ENCODE assay signal across 12 cellular contexts in the genomic region with DNA sequence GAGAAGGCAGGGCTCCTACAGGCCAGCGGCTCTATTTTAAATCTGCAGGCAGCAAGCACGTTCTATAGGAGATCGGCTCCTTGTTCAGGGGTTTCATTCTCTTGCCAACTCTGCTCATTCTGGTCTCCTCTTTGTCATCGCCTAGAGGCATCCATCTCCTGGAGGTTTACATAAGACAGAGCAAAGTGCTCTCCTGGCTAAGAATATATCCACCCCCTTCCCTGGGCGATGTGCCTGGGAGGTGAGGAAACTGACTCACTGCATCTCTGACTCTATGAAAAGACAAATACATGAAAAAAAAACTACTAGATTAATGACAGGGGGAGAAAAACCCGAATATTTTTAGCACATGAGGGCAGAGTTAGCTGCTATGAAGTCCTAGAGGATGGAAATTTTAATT.
A peak's percentile ranks its signal among the peaks of the same experiment; 100 is the strongest.
DNase-seq lines count a peak whose midpoint lies in the region; ATAC-seq and TF ChIP-seq lines count a peak whose summit lies in the region.
"Had no signal": no experiment of that assay in that cellular context is flagged by ENCODE, and none has a peak within 500 bp of the region (broad histone marks: within the 10 kb centered on the region; RNA-seq: fewer than 3 reads in every experiment).

No MANE protein-coding gene starts in this region.

- H3K9me3 ChIP-seq in SK-N-SH (peaks cover 7% of the 10 kb centered on the region; the same call in 1 of the 2 replicates), esophagus muscularis mucosa (peaks cover 0 to 9% (median 2%) of the 10 kb centered on the region in 4 donors), mucosa of descending colon (no peaks in the 10 kb centered on the region)

- WGBS in SK-N-SH (ENCODE audit: low lambda C conversion rate) = 9% methylated on average over 5 of the region's 6 CpGs
- 43% methylated on average over 6 of the region's 6 CpGs for WGBS in esophagus muscularis mucosa

- no peaks in the 10 kb centered on the region for H3K79me2 ChIP-seq in SK-N-SH (ENCODE audit: insufficient read depth)

- POLR2A ChIA-PET in SK-N-SH (lab: Yijun Ruan, JAX) = no interaction called here

- no peak for TF ChIP-seq RAD21 in SK-N-SH (IDR thresholded peaks at IDR 0.05; ENCODE audit: low read length)

- no peak overlapping the region for H3K9ac ChIP-seq in SK-N-SH

- H3K27ac ChIP-seq in SK-N-SH (ENCODE audit: low read depth in 2 of 2, low read length in 1 of 2) (peak overlapping the region; percentile 60 to 66; a peak in 3 of 4 replicates), esophagus muscularis mucosa (replicated peaks in 1 of 4) (peak overlapping the region; percentile 63 to 74 (median 70))

- H3K36me3 Mint-ChIP-seq in nephron progenitor cell (ENCODE audit: low read depth) = no peaks in the 10 kb centered on the region

- intact Hi-C loops in esophagus muscularis mucosa (cut with DNase I) (no loop called here), posterior cingulate gyrus (cut with DNase I) (no loop called here), mucosa of descending colon (cut with DNase I, micrococcal nuclease) (no loop called here)

- H3K27me3 ChIP-seq in SK-N-SH (ENCODE audit: insufficient read depth) (no peaks in the 10 kb centered on the region), esophagus muscularis mucosa (no peaks in the 10 kb centered on the region)

- no peaks in the 10 kb centered on the region for H4K20me1 ChIP-seq in SK-N-SH (ENCODE audit: insufficient read depth)

- H3K9me3 Mint-ChIP-seq in nephron progenitor cell = no peaks in the 10 kb centered on the region
- H3K9me3 Mint-ChIP-seq: activated T-cell treated with anti-CD3 and anti-CD28 coated beads, Interleukin-2, amount 50 U/mL, for 24 hours had no signal

- no peaks in the 10 kb centered on the region for H3K36me3 ChIP-seq in SK-N-SH (replicated peaks in 1 of 2; ENCODE audit: control insufficient read depth in 1 of 2, insufficient read depth in 2 of 2, low read length in 1 of 2)
- H3K36me3 ChIP-seq in esophagus muscularis mucosa = no peaks in the 10 kb centered on the region
- no peaks in the 10 kb centered on the region for H3K36me3 ChIP-seq in mucosa of descending colon (ENCODE audit: low read depth)

- ATAC-seq in mucosa of descending colon (no peak), HG03442 (IDR thresholded peaks at IDR 0.05; ENCODE audit: unreplicated experiment) (no peak)
- ATAC-seq: sciatic nerve had no signal

- H3K4me3 ChIP-seq in SK-N-SH (ENCODE audit: low read depth in 2 of 2, low read length in 1 of 2) = peak overlapping the region in 1 of 2 experiments; percentile 27; a peak in 1 of 4 replicates
- H3K4me3 ChIP-seq in esophagus muscularis mucosa = no peak overlapping the region
- no peak overlapping the region for H3K4me3 ChIP-seq in mucosa of descending colon

- no peak overlapping the region for H3K27ac Mint-ChIP-seq in nephron progenitor cell
- H3K27ac Mint-ChIP-seq: activated T-cell treated with anti-CD3 and anti-CD28 coated beads, Interleukin-2, amount 50 U/mL, for 24 hours had no signal

- no peak overlapping the region; the same call in 1 of the 2 replicates for H2AFZ ChIP-seq in SK-N-SH (ENCODE audit: low read depth)

- H3K27me3 Mint-ChIP-seq in nephron progenitor cell (ENCODE audit: low read depth, poor library complexity) = peaks cover 30% of the 10 kb centered on the region

- peaks cover 11 to 12% of the 10 kb centered on the region in 2 experiments; a peak in 3 of 4 replicates for H3K4me1 ChIP-seq in SK-N-SH (ENCODE audit: control insufficient read depth in 1 of 2, insufficient read depth in 2 of 2, low read depth in 1 of 2, low read length in 1 of 2)
- peaks cover 4 to 32% (median 27%) of the 10 kb centered on the region in 4 donors for H3K4me1 ChIP-seq in esophagus muscularis mucosa
- H3K4me1 ChIP-seq in mucosa of descending colon (ENCODE audit: low read depth) = no peaks in the 10 kb centered on the region

- TF ChIP-seq EP300 in SK-N-SH (IDR thresholded peaks at IDR 0.05; ENCODE audit: borderline replicate concordance in 1 of 2, low read depth in 1 of 2, low read length in 1 of 2) (peak in 1 of 2 experiments; percentile 83; a peak in 2 of 4 replicates), esophagus muscularis mucosa (IDR thresholded peaks at IDR 0.05) (no peak)

- peaks cover 11% of the 10 kb centered on the region for H3F3A ChIP-seq in SK-N-SH (replicated peaks; ENCODE audit: insufficient read depth)

- DNase-seq in GM04503 (ENCODE audit: low read depth) (peak; percentile 35), SK-N-SH (no peak), esophagus muscularis mucosa (ENCODE audit: extremely low spot score) (no peak), posterior cingulate gyrus (peak in 7 of 10 donors; percentile 27 to 89 (median 67)), nephron progenitor cell (no peak), mucosa of descending colon (no peak)
- no peak for DNase-seq in stimulated activated naive CD4-positive, alpha-beta T cell treated with Interleukin-2 at 50 U/mL for 16 hours (lab: John Stamatoyannopoulos, UW)
- DNase-seq: activated T-cell treated with anti-CD3 and anti-CD28 coated beads, Interleukin-2, amount 50 U/mL, for 24 hours; DND-41; mesenchymal stem cell had no signal

- TF ChIP-seq CTCF in SK-N-SH (IDR thresholded peaks at IDR 0.05) (no peak), esophagus muscularis mucosa (IDR thresholded peaks at IDR 0.05) (no peak), nephron progenitor cell (IDR thresholded peaks at IDR 0.05) (no peak), mucosa of descending colon (IDR thresholded peaks at IDR 0.05) (no peak)

- H3K4me2 ChIP-seq in SK-N-SH = peak overlapping the region; percentile 69

- H3K9me2 ChIP-seq in SK-N-SH = no peaks in the 10 kb centered on the region

- TF ChIP-seq POLR2A in esophagus muscularis mucosa (IDR thresholded peaks at IDR 0.05; ENCODE audit: low read depth) = no peak

- CTCF ChIA-PET in SK-N-SH (lab: Yijun Ruan, JAX) = interaction anchor here (1.0 to 1.4 kb wide), 3 partner anchors 13 to 82 kb away, joined by 3 read pairs; no protein-coding TSS in a partner anchor

- H3K4me3 Mint-ChIP-seq in nephron progenitor cell = no peak overlapping the region
- H3K4me3 Mint-ChIP-seq: activated T-cell treated with anti-CD3 and anti-CD28 coated beads, Interleukin-2, amount 50 U/mL, for 24 hours had no signal

- H3K4me1 Mint-ChIP-seq in nephron progenitor cell = peaks cover 5% of the 10 kb centered on the region

TF ChIP-seq in SK-N-SH, 30 proteins besides CTCF, POLR2A, EP300 and RAD21 (continues in another document):
- TF ChIP-seq, protein P1, sequence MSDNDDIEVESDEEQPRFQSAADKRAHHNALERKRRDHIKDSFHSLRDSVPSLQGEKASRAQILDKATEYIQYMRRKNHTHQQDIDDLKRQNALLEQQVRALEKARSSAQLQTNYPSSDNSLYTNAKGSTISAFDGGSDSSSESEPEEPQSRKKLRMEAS (IDR thresholded peaks at IDR 0.05; ENCODE audit: low read depth) = peak; percentile 55
- TF ChIP-seq TCF12 (IDR thresholded peaks at IDR 0.05) (peak; percentile 94), RCOR1 (IDR thresholded peaks at IDR 0.05; ENCODE audit: low read length) (no peak), FOSL2 (IDR thresholded peaks at IDR 0.05; ENCODE audit: borderline replicate concordance, low read depth) (peak; percentile 85), GATA2 (CRISPR knock-in tag; IDR thresholded peaks at IDR 0.05) (no peak), RXRA (IDR thresholded peaks at IDR 0.05; ENCODE audit: borderline replicate concordance, low read depth) (peak; percentile 56; the same call in 1 of the 2 replicates), MEF2A (IDR thresholded peaks at IDR 0.05; ENCODE audit: borderline replicate concordance, low read depth) (peak; percentile 80), POLR2AphosphoS5 (IDR thresholded peaks at IDR 0.05; ENCODE audit: low read depth, low read length) (no peak), SMC3 (IDR thresholded peaks at IDR 0.05; ENCODE audit: low read depth, low read length) (no peak), TAF1 (IDR thresholded peaks at IDR 0.05; ENCODE audit: borderline replicate concordance, low read depth, low read length) (no peak), NFIC (IDR thresholded peaks at IDR 0.05; ENCODE audit: borderline replicate concordance) (peak; percentile 89), FOXM1 (IDR thresholded peaks at IDR 0.05; ENCODE audit: low read depth) (peak; percentile 54; the same call in 1 of the 2 replicates), RFX5 (IDR thresholded peaks at IDR 0.05; ENCODE audit: low read length) (no peak), JUND (IDR thresholded peaks at IDR 0.05) (peak; percentile 75), TEAD4 (IDR thresholded peaks at IDR 0.05; ENCODE audit: borderline replicate concordance, insufficient read depth) (peak; percentile 73; the same call in 1 of the 2 replicates), NRF1 (IDR thresholded peaks at IDR 0.05; ENCODE audit: low read depth, low read length) (no peak), FOXJ3 (CRISPR knock-in tag; IDR thresholded peaks at IDR 0.05) (no peak)
- TF ChIP-seq, protein P2, sequence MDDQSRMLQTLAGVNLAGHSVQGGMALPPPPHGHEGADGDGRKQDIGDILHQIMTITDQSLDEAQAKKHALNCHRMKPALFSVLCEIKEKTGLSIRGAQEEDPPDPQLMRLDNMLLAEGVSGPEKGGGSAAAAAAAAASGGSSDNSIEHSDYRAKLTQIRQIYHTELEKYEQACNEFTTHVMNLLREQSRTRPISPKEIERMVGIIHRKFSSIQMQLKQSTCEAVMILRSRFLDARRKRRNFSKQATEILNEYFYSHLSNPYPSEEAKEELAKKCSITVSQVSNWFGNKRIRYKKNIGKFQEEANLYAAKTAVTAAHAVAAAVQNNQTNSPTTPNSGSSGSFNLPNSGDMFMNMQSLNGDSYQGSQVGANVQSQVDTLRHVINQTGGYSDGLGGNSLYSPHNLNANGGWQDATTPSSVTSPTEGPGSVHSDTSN (IDR thresholded peaks at IDR 0.05) = peak; percentile 92
- TF ChIP-seq, protein P3, sequence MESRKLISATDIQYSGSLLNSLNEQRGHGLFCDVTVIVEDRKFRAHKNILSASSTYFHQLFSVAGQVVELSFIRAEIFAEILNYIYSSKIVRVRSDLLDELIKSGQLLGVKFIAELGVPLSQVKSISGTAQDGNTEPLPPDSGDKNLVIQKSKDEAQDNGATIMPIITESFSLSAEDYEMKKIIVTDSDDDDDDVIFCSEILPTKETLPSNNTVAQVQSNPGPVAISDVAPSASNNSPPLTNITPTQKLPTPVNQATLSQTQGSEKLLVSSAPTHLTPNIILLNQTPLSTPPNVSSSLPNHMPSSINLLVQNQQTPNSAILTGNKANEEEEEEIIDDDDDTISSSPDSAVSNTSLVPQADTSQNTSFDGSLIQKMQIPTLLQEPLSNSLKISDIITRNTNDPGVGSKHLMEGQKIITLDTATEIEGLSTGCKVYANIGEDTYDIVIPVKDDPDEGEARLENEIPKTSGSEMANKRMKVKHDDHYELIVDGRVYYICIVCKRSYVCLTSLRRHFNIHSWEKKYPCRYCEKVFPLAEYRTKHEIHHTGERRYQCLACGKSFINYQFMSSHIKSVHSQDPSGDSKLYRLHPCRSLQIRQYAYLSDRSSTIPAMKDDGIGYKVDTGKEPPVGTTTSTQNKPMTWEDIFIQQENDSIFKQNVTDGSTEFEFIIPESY (IDR thresholded peaks at IDR 0.05; ENCODE audit: borderline replicate concordance, low read depth) = no peak

Comparison
In these comparisons a context has a peak if more than half of its experiments do, and no peak if none do; other contexts are left out.
1. DNase-seq: peak in GM04503 (single experiment) and posterior cingulate gyrus (7 of 10); none in SK-N-SH (single experiment), esophagus muscularis mucosa (single experiment), nephron progenitor cell (single experiment), stimulated activated naive CD4-positive, alpha-beta T cell treated with Interleukin-2 at 50 U/mL for 16 hours (single experiment) and mucosa of descending colon (0 of 3).